ENCODE assay signal across 15 cellular contexts in genomic region chr11:71853895-71854294, GRCh38. TPM values are rescaled to one million over a fixed set of nuclear protein-coding genes. Genes with fewer than 3 reads are reported as not detected.
"Had no signal": no experiment of that assay in that cellular context is flagged by ENCODE, and none has a peak within 500 bp of the region (broad histone marks: within the 10 kb centered on the region; RNA-seq: fewer than 3 reads in every experiment).

No MANE protein-coding gene starts in this region.

RNA-seq across cellular contexts. Expression of gene DEFB108B, which starts 20.9 kb away (rescaled TPM):
- total RNA-seq: stomach, subcutaneous adipose tissue, suprapubic skin, temporal lobe, testis, thoracic aorta, tibial nerve, transverse colon, upper lobe of left lung, upper lobe of right lung, ureter, urinary bladder, uterus, vagina had no signal
- polyA plus RNA-seq: stomach, thymus, urinary bladder had no signal

RNA-seq across cellular contexts. Expression of gene DEFB131B, which starts 24.4 kb away (rescaled TPM):
- total RNA-seq: stomach, subcutaneous adipose tissue, suprapubic skin, temporal lobe, testis, thoracic aorta, tibial nerve, transverse colon, upper lobe of left lung, upper lobe of right lung, ureter, urinary bladder, uterus, vagina had no signal
- polyA plus RNA-seq: stomach, thymus, urinary bladder had no signal
